Comparison of ENCODE assay signal across 8 cellular contexts in genomic region chr1:6033986-6034749, GRCh38. TPM values are rescaled to one million over a fixed set of nuclear protein-coding genes. Genes with fewer than 3 reads are reported as not detected.
A peak's percentile ranks its signal among the peaks of the same experiment; 100 is the strongest.
DNase-seq lines count a peak whose midpoint lies in the region; ATAC-seq, FAIRE-seq and TF ChIP-seq lines count a peak whose summit lies in the region.

No MANE protein-coding gene starts in this region.

- peak overlapping the region; percentile 11 for H3K4ac ChIP-seq in H1 (replicated peaks; ENCODE audit: insufficient read length, low read depth, low read length)

- H3K4me3 ChIP-seq in CD4-positive, alpha-beta memory T cell (ENCODE audit: low read length in 2 of 2): no peak overlapping the region
- H3K4me3 ChIP-seq in H1 (ENCODE audit: extremely low read depth in 1 of 4, insufficient read depth in 2 of 4, low read depth in 3 of 4, low read length in 4 of 4): peak overlapping the region in 2 of 4 experiments; percentile 6 to 44; a peak in 3 of 8 replicates

- H3K27ac Mint-ChIP-seq in CD4-positive, alpha-beta memory T cell: peak overlapping the region in 3 of 7 donors; percentile 37 to 75 (median 75)
- no peak overlapping the region for H3K27ac Mint-ChIP-seq in activated CD4-positive, alpha-beta T cell treated with anti-CD3 and anti-CD28 coated beads, Interleukin-2, amount 10 ng/mL, durations not matched to agents 7 days and 5 days

- H3K27me3 ChIP-seq in CD4-positive, alpha-beta memory T cell (ENCODE audit: insufficient read depth, low read length): no peaks in the 10 kb centered on the region
- peaks cover 0 to 5% (median 2%) of the 10 kb centered on the region in 4 experiments; a peak in 4 of 7 replicates for H3K27me3 ChIP-seq in H1 (replicated peaks in 1 of 4; ENCODE audit: control insufficient read depth in 3 of 4, extremely low read depth in 1 of 4, insufficient read depth in 3 of 4, low read length in 3 of 4)

- no peak overlapping the region for H3K27ac ChIP-seq in CD4-positive, alpha-beta memory T cell (ENCODE audit: low read depth, low read length)
- H3K27ac ChIP-seq in H1 (ENCODE audit: low read depth, low read length): no peak overlapping the region

- no peak overlapping the region for H2BK20ac ChIP-seq in H1 (ENCODE audit: low read length)

- H3K79me2 ChIP-seq in H1 (ENCODE audit: control insufficient read depth in 1 of 2, insufficient read depth in 2 of 2, low read length in 2 of 2): no peaks in the 10 kb centered on the region

- POLR2A ChIA-PET in CD4-positive, alpha-beta memory T cell (lab: Charles Lee; ENCODE audit: partially characterized antibody): interaction anchor here (1.5 to 4.1 kb wide), 3 partner anchors 8 to 53 kb away, joined by 4 to 15 read pairs (median 6); partner anchors contain the start of gene NPHP4
- POLR2A ChIA-PET in activated CD4-positive, alpha-beta T cell treated with anti-CD3 and anti-CD28 coated beads, Interleukin-2, amount 10 ng/mL, durations not matched to agents 7 days and 5 days (lab: Charles Lee): interaction anchor here (0.6 kb wide), 1 partner anchor 206 kb away, joined by 4 read pairs; no protein-coding TSS in a partner anchor
- POLR2A ChIA-PET in H1 (lab: Charles Lee; ENCODE audit: partially characterized antibody): interaction anchor here (1.5 kb wide), 1 partner anchor 27 kb away, joined by 4 read pairs; no protein-coding TSS in a partner anchor

- no peak overlapping the region for H3K14ac ChIP-seq in H1 (ENCODE audit: insufficient read length)

- no peak overlapping the region for H2AK5ac ChIP-seq in H1 (ENCODE audit: low read depth, low read length)

- H3K4me1 Mint-ChIP-seq in CD4-positive, alpha-beta memory T cell: peaks cover 49 to 93% (median 67%) of the 10 kb centered on the region in 4 donors
- peaks cover 77% of the 10 kb centered on the region for H3K4me1 Mint-ChIP-seq in activated CD4-positive, alpha-beta T cell treated with anti-CD3 and anti-CD28 coated beads, Interleukin-2, amount 10 ng/mL, durations not matched to agents 7 days and 5 days

- 0 out of 2 replicates have a peak overlapping the region, but pooled peaks have one; percentile 42 for H4K8ac ChIP-seq in H1 (ENCODE audit: extremely low read depth, insufficient read depth, low read length)

- H3K9ac ChIP-seq in H1 (replicated peaks in 1 of 4; ENCODE audit: extremely low read depth in 1 of 4, low read depth in 3 of 4, low read length in 3 of 4): no peak overlapping the region

- no peak for ATAC-seq in GM18868 (IDR thresholded peaks at IDR 0.05; ENCODE audit: unreplicated experiment)
- ATAC-seq in HG03469 (IDR thresholded peaks at IDR 0.05; ENCODE audit: unreplicated experiment): no peak
- no peak for ATAC-seq in HG02798 (IDR thresholded peaks at IDR 0.05; ENCODE audit: poor library complexity, unreplicated experiment)

- peak; percentile 16 to 30; a peak in 1 of 4 replicates for TF ChIP-seq RAD21 in H1 (IDR thresholded peaks at IDR 0.05 in 1 of 2, conservative IDR thresholded peaks at IDR 0.05 in 1 of 2; ENCODE audit: low read depth in 2 of 2, low read length in 2 of 2)

- H2BK5ac ChIP-seq in H1 (ENCODE audit: low read depth, low read length): 0 out of 2 replicates have a peak overlapping the region, but pooled peaks have one; percentile 22

- FAIRE-seq in H1 (lab: Jason Lieb, UNC): no peak

- H3K23me2 ChIP-seq in H1 (ENCODE audit: low read depth, low read length): peaks cover 12% of the 10 kb centered on the region; the same call in 1 of the 2 replicates

- no peak overlapping the region for H3K56ac ChIP-seq in H1 (replicated peaks; ENCODE audit: insufficient read length, low read depth, low read length)

- H3K4me2 ChIP-seq in H1 (ENCODE audit: insufficient read depth in 1 of 2, low read depth in 2 of 2, low read length in 2 of 2): peak overlapping the region; percentile 50 to 67

- no peaks in the 10 kb centered on the region for H3K9me3 ChIP-seq in CD4-positive, alpha-beta memory T cell (ENCODE audit: control insufficient read depth in 1 of 2, low read length in 2 of 2)
- no peaks in the 10 kb centered on the region for H3K9me3 ChIP-seq in H1 (ENCODE audit: insufficient read depth in 2 of 2, low read depth in 1 of 2, low read length in 1 of 2)

- peaks cover 76% of the 10 kb centered on the region for H3K4me1 ChIP-seq in CD4-positive, alpha-beta memory T cell (ENCODE audit: insufficient read depth, low read length)
- peaks cover 0 to 13% (median 7%) of the 10 kb centered on the region in 4 experiments; a peak in 5 of 7 replicates for H3K4me1 ChIP-seq in H1 (replicated peaks in 1 of 4; ENCODE audit: control insufficient read depth in 3 of 4, insufficient read depth in 4 of 4, low read length in 3 of 4)

- H3K27me3 Mint-ChIP-seq in CD4-positive, alpha-beta memory T cell: no peaks in the 10 kb centered on the region
- no peaks in the 10 kb centered on the region for H3K27me3 Mint-ChIP-seq in activated CD4-positive, alpha-beta T cell treated with anti-CD3 and anti-CD28 coated beads, Interleukin-2, amount 10 ng/mL, durations not matched to agents 7 days and 5 days

- 0 out of 2 replicates have a peak overlapping the region, but pooled peaks have one; percentile 9 for H3K18ac ChIP-seq in H1 (ENCODE audit: extremely low read depth, low read length)

- intact Hi-C loops in CD4-positive, alpha-beta memory T cell (cut with micrococcal nuclease): no loop called here

- H3K79me1 ChIP-seq in H1 (ENCODE audit: low read depth, low read length): peaks cover 3% of the 10 kb centered on the region; the same call in 1 of the 2 replicates

- no peak for TF ChIP-seq EP300 in H1 (IDR thresholded peaks at IDR 0.05; ENCODE audit: borderline replicate concordance in 1 of 2, low read depth in 2 of 2, low read length in 2 of 2)

- peak overlapping the region in 1 of 8 donors; percentile 41 for H3K4me3 Mint-ChIP-seq in CD4-positive, alpha-beta memory T cell
- H3K4me3 Mint-ChIP-seq in activated CD4-positive, alpha-beta T cell treated with anti-CD3 and anti-CD28 coated beads, Interleukin-2, amount 10 ng/mL, durations not matched to agents 7 days and 5 days: no peak overlapping the region

- CTCF ChIA-PET in CD4-positive, alpha-beta memory T cell (lab: Charles Lee; ENCODE audit: partially characterized antibody): interaction anchor here (1.1 to 1.6 kb wide), 2 partner anchors 8 to 40 kb away, joined by 4 read pairs; no protein-coding TSS in a partner anchor
- CTCF ChIA-PET in activated CD4-positive, alpha-beta T cell treated with anti-CD3 and anti-CD28 coated beads, Interleukin-2, amount 10 ng/mL, durations not matched to agents 7 days and 5 days (lab: Charles Lee): interaction anchor here (0.6 to 1.4 kb wide), 6 partner anchors 8 to 204 kb away, joined by 3 to 5 read pairs (median 3); no protein-coding TSS in a partner anchor
- CTCF ChIA-PET in H1 (lab: Charles Lee; ENCODE audit: partially characterized antibody): interaction anchor here (0.5 to 4.3 kb wide), 48 partner anchors 8 to 477 kb away, joined by 3 to 32 read pairs (median 4); partner anchors contain the start of gene KCNAB2

- H3K23ac ChIP-seq in H1 (ENCODE audit: insufficient read length): no peak overlapping the region

- peaks cover 22 to 55% of the 10 kb centered on the region in 2 donors for H3K36me3 Mint-ChIP-seq in CD4-positive, alpha-beta memory T cell
- H3K36me3 Mint-ChIP-seq in activated CD4-positive, alpha-beta T cell treated with anti-CD3 and anti-CD28 coated beads, Interleukin-2, amount 10 ng/mL, durations not matched to agents 7 days and 5 days (ENCODE audit: low read depth): peaks cover 41% of the 10 kb centered on the region

- no peak overlapping the region for H2BK15ac ChIP-seq in H1 (ENCODE audit: low read length)

- in situ Hi-C loops in KBM-7 (cut with MboI; ENCODE audit: low pct_unique_long_range_greater_than_20kb, low sequenced_read_pairs): no loop called here

- peak overlapping the region; percentile 95 for H2AFZ ChIP-seq in H1 (ENCODE audit: low read length)

- H2BK120ac ChIP-seq in H1 (replicated peaks; ENCODE audit: low read depth, low read length): no peak overlapping the region

- no peak overlapping the region for H4K5ac ChIP-seq in H1 (ENCODE audit: insufficient read length, low read depth, low read length)

- peak in 3 of 5 donors; percentile 18 to 28 (median 27) for DNase-seq in CD4-positive, alpha-beta memory T cell
- peak; percentile 17 for DNase-seq in KBM-7
- peak; percentile 40 for DNase-seq in activated CD4-positive, alpha-beta T cell treated with anti-CD3 and anti-CD28 coated beads, Interleukin-2, amount 10 ng/mL, durations not matched to agents 7 days and 5 days
- DNase-seq in H1 (ENCODE audit: low read depth in 1 of 2, low spot score in 2 of 2): peak in 1 of 2 experiments; percentile 95
- DNase-seq in myocyte (ENCODE audit: low read depth): peak; percentile 68

- no peaks in the 10 kb centered on the region for H3K9me3 Mint-ChIP-seq in CD4-positive, alpha-beta memory T cell
- no peaks in the 10 kb centered on the region for H3K9me3 Mint-ChIP-seq in activated CD4-positive, alpha-beta T cell treated with anti-CD3 and anti-CD28 coated beads, Interleukin-2, amount 10 ng/mL, durations not matched to agents 7 days and 5 days

- H3K36me3 ChIP-seq in CD4-positive, alpha-beta memory T cell (ENCODE audit: insufficient read depth, low read length): peaks cover 12% of the 10 kb centered on the region
- H3K36me3 ChIP-seq in H1 (ENCODE audit: control insufficient read depth in 2 of 4, insufficient read depth in 4 of 4, low read length in 3 of 4): no peaks in the 10 kb centered on the region

- peaks cover 0 to 11% of the 10 kb centered on the region in 2 experiments for H4K20me1 ChIP-seq in H1 (replicated peaks in 1 of 2; ENCODE audit: control insufficient read depth in 1 of 2, insufficient read depth in 2 of 2, low read length in 2 of 2)

- H2BK12ac ChIP-seq in H1 (ENCODE audit: low read depth, low read length): 0 out of 2 replicates have a peak overlapping the region, but pooled peaks have one; percentile 75

- WGBS in H1 (ENCODE audit: extremely low coverage in 1 of 2, insufficient coverage in 1 of 2, insufficient read length in 1 of 2, insufficient replicate concordance in 2 of 2, low coverage in 1 of 2, low lambda C conversion rate in 2 of 2, missing lambda C conversion rate in 1 of 2), 2 experiments: 34% methylated on average over 21 of the region's 21 CpGs; no CpG with 5 or more reads in 1 of the 2 experiments

- TF ChIP-seq POLR2A in H1 (IDR thresholded peaks at IDR 0.05; ENCODE audit: control extremely low read depth in 1 of 2, low read depth in 2 of 2, low read length in 2 of 2): no peak

- H4K91ac ChIP-seq in H1 (replicated peaks; ENCODE audit: insufficient read length, low read length): no peak overlapping the region

- TF ChIP-seq CTCF in H1 (IDR thresholded peaks at IDR 0.05; ENCODE audit: control extremely low read depth in 1 of 3, insufficient read depth in 1 of 3, low read depth in 1 of 3, low read length in 3 of 3): peak in 2 of 3 experiments; percentile 73 to 77; a peak in 3 of 4 replicates

RNA-seq across cellular contexts. Expression of gene KCNAB2, which starts 11.5 kb away (rescaled TPM):
- total RNA-seq in CD4-positive, alpha-beta memory T cell: 100 to 1,000 TPM; 188 to 197 TPM
- 10 to 100 TPM; 20.9 to 53.6 TPM for polyA plus RNA-seq in CD4-positive, alpha-beta memory T cell
- total RNA-seq in activated CD4-positive, alpha-beta T cell treated with anti-CD3 and anti-CD28 coated beads, Interleukin-2, amount 10 ng/mL, durations not matched to agents 7 days and 5 days: 100 to 1,000 TPM; 258 to 294 TPM
- total RNA-seq in H1 (2021; fragmentation: NEBNext Ultra II Directional; extraction: Animal tissue kit (Norgen Biotek cat#: 25700)): 7.0 and 7.1 TPM in 2 replicates
- 4.5 and 6.2 TPM in 2 replicates for polyA plus RNA-seq in H1 (2011; rRNA removed)
- 5.9 TPM for polyA plus RNA-seq in H1 (2011; cell fraction: cytosol; rRNA removed)
- 19.4 TPM for polyA plus RNA-seq in H1 (2011; cell fraction: nucleus; rRNA removed)
- polyA plus RNA-seq in H1 (2012, experiment 1 of 2): 7.0 to 8.9 TPM (median 7.3 TPM) in 4 replicates
- 5.2 TPM for polyA plus RNA-seq in H1 (2012, experiment 2 of 2)
- polyA plus RNA-seq in H1 (2013, experiment 1 of 2): 2.9 TPM
- polyA plus RNA-seq in H1 (2013, experiment 2 of 2): 2.9 TPM
- polyA minus RNA-seq in H1 (2011; rRNA and poly(A)+ RNA removed): 3.6 and 4.9 TPM in 2 replicates
- 5.2 TPM for polyA minus RNA-seq in H1 (2011; cell fraction: cytosol; rRNA and poly(A)+ RNA removed)
- polyA minus RNA-seq in H1 (2011; cell fraction: nucleus; rRNA and poly(A)+ RNA removed): 6.5 TPM
- 1.2 and 1.8 TPM in 2 replicates for total RNA-seq in myocyte
- 3.0 TPM for polyA plus RNA-seq in myocyte (2012)

RNA-seq across cellular contexts. Expression of gene NPHP4, which starts 41.9 kb away (rescaled TPM):
- total RNA-seq in CD4-positive, alpha-beta memory T cell: 1 to 10 TPM; 7.6 to 9.6 TPM
- polyA plus RNA-seq in CD4-positive, alpha-beta memory T cell: 1 to 10 TPM; 1.0 to 1.1 TPM
- total RNA-seq in activated CD4-positive, alpha-beta T cell treated with anti-CD3 and anti-CD28 coated beads, Interleukin-2, amount 10 ng/mL, durations not matched to agents 7 days and 5 days: 10 to 100 TPM; 14.6 to 16.1 TPM
- 13.6 and 14.0 TPM in 2 replicates for total RNA-seq in H1 (2021; fragmentation: NEBNext Ultra II Directional; extraction: Animal tissue kit (Norgen Biotek cat#: 25700))
- polyA plus RNA-seq in H1 (2011; rRNA removed): 5.8 and 10.3 TPM in 2 replicates
- polyA plus RNA-seq in H1 (2011; cell fraction: cytosol; rRNA removed): 7.2 TPM
- 37.6 TPM for polyA plus RNA-seq in H1 (2011; cell fraction: nucleus; rRNA removed)
- polyA plus RNA-seq in H1 (2012, experiment 1 of 2): 8.5 to 11.5 TPM (median 11.0 TPM) in 4 replicates
- 5.8 TPM for polyA plus RNA-seq in H1 (2012, experiment 2 of 2)
- 4.3 TPM for polyA plus RNA-seq in H1 (2013, experiment 1 of 2)
- polyA plus RNA-seq in H1 (2013, experiment 2 of 2): 3.9 TPM
- 8.3 and 8.4 TPM in 2 replicates for polyA minus RNA-seq in H1 (2011; rRNA and poly(A)+ RNA removed)
- 8.1 TPM for polyA minus RNA-seq in H1 (2011; cell fraction: cytosol; rRNA and poly(A)+ RNA removed)
- polyA minus RNA-seq in H1 (2011; cell fraction: nucleus; rRNA and poly(A)+ RNA removed): 17.8 TPM
- 2.9 and 4.4 TPM in 2 replicates for total RNA-seq in myocyte
- polyA plus RNA-seq in myocyte (2012): 7.7 TPM

Comparison
In these comparisons a context has a peak if more than half of its experiments do, and no peak if none do; other contexts are left out.
1. RNA of gene KCNAB2, which starts 11.5 kb away (total RNA-seq): 258 to 294 TPM in activated CD4-positive, alpha-beta T cell treated with anti-CD3 and anti-CD28 coated beads, Interleukin-2, amount 10 ng/mL, durations not matched to agents 7 days and 5 days and 188 to 197 TPM in CD4-positive, alpha-beta memory T cell; 7.0 to 7.1 TPM in H1 and 1.2 to 1.8 TPM in myocyte; every median in the first group is over 10 times any median in the second.